Comparison of ENCODE assay signal across 1 cellular context in the genomic region with DNA sequence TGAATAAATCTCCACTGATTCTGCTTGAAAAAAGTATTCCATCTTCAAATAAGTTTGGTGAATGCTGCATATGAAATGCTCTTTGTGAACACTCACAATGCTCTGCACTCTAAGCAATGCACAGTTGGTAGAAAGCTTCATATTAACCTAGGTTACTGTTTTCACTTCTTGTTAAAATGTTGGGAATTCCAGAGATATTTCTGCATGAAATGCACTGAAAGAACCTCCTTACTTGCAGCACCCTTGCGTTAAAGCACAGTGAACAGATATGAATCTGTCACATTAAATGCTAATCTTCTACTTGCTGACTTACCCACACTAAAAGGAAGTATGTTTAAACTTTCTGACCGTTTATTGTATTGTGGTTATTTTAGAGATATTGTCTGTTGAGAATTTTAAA.
TF ChIP-seq lines count a peak whose summit lies in the region.

No MANE protein-coding gene starts in this region.

TF ChIP-seq in SK-N-SH, 30 proteins besides CTCF, POLR2A, EP300 and RAD21 (continued from another document):
- TF ChIP-seq, protein P1, sequence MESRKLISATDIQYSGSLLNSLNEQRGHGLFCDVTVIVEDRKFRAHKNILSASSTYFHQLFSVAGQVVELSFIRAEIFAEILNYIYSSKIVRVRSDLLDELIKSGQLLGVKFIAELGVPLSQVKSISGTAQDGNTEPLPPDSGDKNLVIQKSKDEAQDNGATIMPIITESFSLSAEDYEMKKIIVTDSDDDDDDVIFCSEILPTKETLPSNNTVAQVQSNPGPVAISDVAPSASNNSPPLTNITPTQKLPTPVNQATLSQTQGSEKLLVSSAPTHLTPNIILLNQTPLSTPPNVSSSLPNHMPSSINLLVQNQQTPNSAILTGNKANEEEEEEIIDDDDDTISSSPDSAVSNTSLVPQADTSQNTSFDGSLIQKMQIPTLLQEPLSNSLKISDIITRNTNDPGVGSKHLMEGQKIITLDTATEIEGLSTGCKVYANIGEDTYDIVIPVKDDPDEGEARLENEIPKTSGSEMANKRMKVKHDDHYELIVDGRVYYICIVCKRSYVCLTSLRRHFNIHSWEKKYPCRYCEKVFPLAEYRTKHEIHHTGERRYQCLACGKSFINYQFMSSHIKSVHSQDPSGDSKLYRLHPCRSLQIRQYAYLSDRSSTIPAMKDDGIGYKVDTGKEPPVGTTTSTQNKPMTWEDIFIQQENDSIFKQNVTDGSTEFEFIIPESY (IDR thresholded peaks at IDR 0.05; ENCODE audit: borderline replicate concordance, low read depth), result no peak
- TF ChIP-seq ELF1 (IDR thresholded peaks at IDR 0.05) (no peak), FOXM1 (IDR thresholded peaks at IDR 0.05; ENCODE audit: low read depth) (no peak), SMC3 (IDR thresholded peaks at IDR 0.05; ENCODE audit: low read depth, low read length) (no peak), TEAD4 (IDR thresholded peaks at IDR 0.05; ENCODE audit: borderline replicate concordance, insufficient read depth) (no peak), RFX5 (IDR thresholded peaks at IDR 0.05; ENCODE audit: low read length) (no peak), TCF12 (IDR thresholded peaks at IDR 0.05) (no peak), TAF1 (IDR thresholded peaks at IDR 0.05; ENCODE audit: borderline replicate concordance, low read depth, low read length) (no peak), POLR2AphosphoS5 (IDR thresholded peaks at IDR 0.05; ENCODE audit: low read depth, low read length) (no peak), JUND (IDR thresholded peaks at IDR 0.05) (no peak), CHD2 (IDR thresholded peaks at IDR 0.05; ENCODE audit: low read length, partially characterized antibody) (no peak), MXI1 (IDR thresholded peaks at IDR 0.05; ENCODE audit: low read depth, low read length) (no peak), RXRA (IDR thresholded peaks at IDR 0.05; ENCODE audit: borderline replicate concordance, low read depth) (no peak)
- TF ChIP-seq, protein P2, sequence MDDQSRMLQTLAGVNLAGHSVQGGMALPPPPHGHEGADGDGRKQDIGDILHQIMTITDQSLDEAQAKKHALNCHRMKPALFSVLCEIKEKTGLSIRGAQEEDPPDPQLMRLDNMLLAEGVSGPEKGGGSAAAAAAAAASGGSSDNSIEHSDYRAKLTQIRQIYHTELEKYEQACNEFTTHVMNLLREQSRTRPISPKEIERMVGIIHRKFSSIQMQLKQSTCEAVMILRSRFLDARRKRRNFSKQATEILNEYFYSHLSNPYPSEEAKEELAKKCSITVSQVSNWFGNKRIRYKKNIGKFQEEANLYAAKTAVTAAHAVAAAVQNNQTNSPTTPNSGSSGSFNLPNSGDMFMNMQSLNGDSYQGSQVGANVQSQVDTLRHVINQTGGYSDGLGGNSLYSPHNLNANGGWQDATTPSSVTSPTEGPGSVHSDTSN (IDR thresholded peaks at IDR 0.05), result no peak
- TF ChIP-seq, protein P3, sequence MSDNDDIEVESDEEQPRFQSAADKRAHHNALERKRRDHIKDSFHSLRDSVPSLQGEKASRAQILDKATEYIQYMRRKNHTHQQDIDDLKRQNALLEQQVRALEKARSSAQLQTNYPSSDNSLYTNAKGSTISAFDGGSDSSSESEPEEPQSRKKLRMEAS (IDR thresholded peaks at IDR 0.05; ENCODE audit: low read depth), result no peak
- TF ChIP-seq, protein P4, sequence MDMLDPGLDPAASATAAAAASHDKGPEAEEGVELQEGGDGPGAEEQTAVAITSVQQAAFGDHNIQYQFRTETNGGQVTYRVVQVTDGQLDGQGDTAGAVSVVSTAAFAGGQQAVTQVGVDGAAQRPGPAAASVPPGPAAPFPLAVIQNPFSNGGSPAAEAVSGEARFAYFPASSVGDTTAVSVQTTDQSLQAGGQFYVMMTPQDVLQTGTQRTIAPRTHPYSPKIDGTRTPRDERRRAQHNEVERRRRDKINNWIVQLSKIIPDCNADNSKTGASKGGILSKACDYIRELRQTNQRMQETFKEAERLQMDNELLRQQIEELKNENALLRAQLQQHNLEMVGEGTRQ (IDR thresholded peaks at IDR 0.05; ENCODE audit: borderline replicate concordance, low read depth, low read length), result no peak
TF ChIP-seq in SK-N-SH: peak in this region for 0.
